In genomic region chr2:171482877-171483276, GRCh38 we compare ENCODE assay signal across 19 cellular contexts. TPM values are rescaled to one million over a fixed set of nuclear protein-coding genes. Genes with fewer than 3 reads are reported as not detected.
DNase-seq lines count a peak whose midpoint lies in the region; ATAC-seq and TF ChIP-seq lines count a peak whose summit lies in the region.
"Had no signal": no experiment of that assay in that cellular context is flagged by ENCODE, and none has a peak within 500 bp of the region (broad histone marks: within the 10 kb centered on the region; RNA-seq: fewer than 3 reads in every experiment).

No MANE protein-coding gene starts in this region.

- no peak overlapping the region for H2AK5ac ChIP-seq in neuronal stem cell (ENCODE audit: low read depth, low read length)

- DNase-seq in GM03348 (ENCODE audit: low spot score) (peak; percentile 39), adipocyte (ENCODE audit: low read depth) (peak; percentile 13), iPS DF 4.7 (ENCODE audit: extremely low read depth, low spot score) (peak; percentile 30), neuronal stem cell (ENCODE audit: low spot score) (peak; percentile 6), tibial nerve (ENCODE audit: low spot score in 2 of 2) (no peak), BE2C (no peak), lower leg skin (ENCODE audit: low spot score in 2 of 2) (no peak)
- DNase-seq: activated T-cell treated with anti-CD3 and anti-CD28 coated beads, Interleukin-2, amount 50 U/mL, for 1 hour; DMS 273 treated with DMSO at 0.1 percent for 48 hours; effector memory CD4-positive, alpha-beta T cell; MG63; NCI-H2029 treated with DMSO at 0.1 percent for 48 hours; NCI-H69; PC-9; stimulated activated CD4-positive, alpha-beta T cell treated with anti-CD3 and anti-CD28 coated beads, Interleukin-15, amount 100 ng/mL, for 24 hours had no signal

- no peak overlapping the region for H2BK12ac ChIP-seq in neuronal stem cell (ENCODE audit: low read length)

- peaks cover 42% of the 10 kb centered on the region for H3K36me3 ChIP-seq in adipocyte (ENCODE audit: control insufficient read depth, insufficient read depth, low read length, severe bottlenecking)
- peaks cover 1 to 68% of the 10 kb centered on the region in 2 donors for H3K36me3 ChIP-seq in neuronal stem cell (replicated peaks in 1 of 2; ENCODE audit: control insufficient read depth in 2 of 2, insufficient read depth in 2 of 2, low read length in 2 of 2)
- H3K36me3 ChIP-seq in tibial nerve: peaks cover 0 to 45% (median 0%) of the 10 kb centered on the region in 3 donors
- H3K36me3 ChIP-seq in BE2C: no peaks in the 10 kb centered on the region

- intact Hi-C loops in lower leg skin (cut with DNase I; ENCODE audit: low total_unique reads): no loop called here

- no peak overlapping the region for H4K91ac ChIP-seq in neuronal stem cell (ENCODE audit: low read depth, low read length, poor library complexity)

- H3K4ac ChIP-seq in neuronal stem cell (ENCODE audit: low read length): no peak overlapping the region

- no peak overlapping the region for H2BK5ac ChIP-seq in neuronal stem cell (ENCODE audit: low read length)

- no peak overlapping the region for H2BK15ac ChIP-seq in neuronal stem cell (ENCODE audit: low read length)

- TF ChIP-seq CTCF in tibial nerve (IDR thresholded peaks at IDR 0.05): no peak
- no peak for TF ChIP-seq CTCF in BE2C (IDR thresholded peaks at IDR 0.05; ENCODE audit: low read depth, low read length)
- TF ChIP-seq CTCF in lower leg skin (IDR thresholded peaks at IDR 0.05): no peak

- no peak overlapping the region for H3K23ac ChIP-seq in neuronal stem cell (ENCODE audit: low read depth, low read length, poor library complexity)

- H3K9ac ChIP-seq in adipocyte (ENCODE audit: low read length) (no peak overlapping the region), neuronal stem cell (ENCODE audit: low read depth, low read length, poor library complexity) (no peak overlapping the region)
- H3K9ac ChIP-seq: BLaER1 had no signal

- H3K4me3 ChIP-seq in adipocyte (ENCODE audit: low read length) (no peak overlapping the region), neuronal stem cell (ENCODE audit: low read length in 2 of 2) (no peak overlapping the region), tibial nerve (no peak overlapping the region), BE2C (ENCODE audit: low read depth, low read length) (no peak overlapping the region), lower leg skin (ENCODE audit: low read depth, poor library complexity, severe bottlenecking) (no peak overlapping the region)
- H3K4me3 ChIP-seq: BLaER1, cardiac muscle cell, gastroesophageal sphincter, MG63, PC-9 had no signal

- no peak overlapping the region for H3K4me2 ChIP-seq in neuronal stem cell (ENCODE audit: insufficient read depth, low read length, poor library complexity, severe bottlenecking)
- H3K4me2 ChIP-seq: BLaER1, PC-9 had no signal

- no peaks in the 10 kb centered on the region for H3K27me3 ChIP-seq in adipocyte (replicated peaks; ENCODE audit: control insufficient read depth, insufficient read depth, low read length)
- H3K27me3 ChIP-seq in neuronal stem cell (ENCODE audit: control insufficient read depth in 3 of 3, insufficient read depth in 3 of 3, low read depth in 1 of 3, low read length in 3 of 3): no peaks in the 10 kb centered on the region
- no peaks in the 10 kb centered on the region for H3K27me3 ChIP-seq in tibial nerve
- no peaks in the 10 kb centered on the region for H3K27me3 ChIP-seq in BE2C
- H3K27me3 ChIP-seq: BLaER1, cardiac muscle cell, gastroesophageal sphincter, MG63 had no signal

- H3K27ac ChIP-seq in neuronal stem cell (replicated peaks; ENCODE audit: low read length): peak overlapping the region; percentile 30
- no peak overlapping the region for H3K27ac ChIP-seq in tibial nerve
- H3K27ac ChIP-seq: BLaER1, cardiac muscle cell, gastroesophageal sphincter, PC-9 had no signal

- no peaks in the 10 kb centered on the region for H3K79me1 ChIP-seq in neuronal stem cell (ENCODE audit: low read depth, low read length)

- no peak overlapping the region for H2BK120ac ChIP-seq in neuronal stem cell (ENCODE audit: low read depth, low read length)

- H3K9me3 ChIP-seq in adipocyte (ENCODE audit: control insufficient read depth, low read length) (no peaks in the 10 kb centered on the region), neuronal stem cell (replicated peaks in 1 of 2; ENCODE audit: control insufficient read depth in 2 of 2, insufficient read depth in 1 of 2, low read depth in 1 of 2, low read length in 2 of 2) (no peaks in the 10 kb centered on the region), tibial nerve (no peaks in the 10 kb centered on the region), BE2C (no peaks in the 10 kb centered on the region)
- H3K9me3 ChIP-seq: BLaER1, gastroesophageal sphincter, MG63 had no signal

- no peak overlapping the region for H3K18ac ChIP-seq in neuronal stem cell (ENCODE audit: low read length)

- no CpG with 5 or more reads among the region's 3 CpGs for WGBS in neuronal stem cell (ENCODE audit: extremely low coverage in 2 of 2, insufficient read length in 2 of 2, insufficient replicate concordance in 1 of 2), 2 donors
- 91 to 92% methylated on average over 3 of the region's 3 CpGs for WGBS in tibial nerve, 2 donors
- 83 to 90% methylated on average over 3 of the region's 3 CpGs for WGBS in lower leg skin, 2 donors

- no peak for ATAC-seq in HG03521 (IDR thresholded peaks at IDR 0.05; ENCODE audit: unreplicated experiment)
- ATAC-seq: gastroesophageal sphincter had no signal

- H3K4me1 ChIP-seq in adipocyte (ENCODE audit: control insufficient read depth, insufficient read depth, low read length): peaks cover 5% of the 10 kb centered on the region
- H3K4me1 ChIP-seq in neuronal stem cell (ENCODE audit: control insufficient read depth in 2 of 2, insufficient read depth in 1 of 2, low read depth in 1 of 2, low read length in 2 of 2): peaks cover 0 to 9% of the 10 kb centered on the region in 2 donors
- H3K4me1 ChIP-seq in tibial nerve: peaks cover 0 to 5% (median 0%) of the 10 kb centered on the region in 4 donors
- no peaks in the 10 kb centered on the region for H3K4me1 ChIP-seq in BE2C
- H3K4me1 ChIP-seq: BLaER1, gastroesophageal sphincter had no signal

- no peak overlapping the region for H2AFZ ChIP-seq in neuronal stem cell (ENCODE audit: low read length)
- H2AFZ ChIP-seq: PC-9 had no signal

- no peak for TF ChIP-seq EP300 in tibial nerve (IDR thresholded peaks at IDR 0.05)

- H4K8ac ChIP-seq in neuronal stem cell (ENCODE audit: low read depth, low read length): no peak overlapping the region

- H3K14ac ChIP-seq in neuronal stem cell (ENCODE audit: low read length): no peak overlapping the region

- TF ChIP-seq POLR2A in tibial nerve (IDR thresholded peaks at IDR 0.05) (no peak), lower leg skin (IDR thresholded peaks at IDR 0.05) (no peak)

RNA-seq across cellular contexts. Expression of gene CYBRD1, which starts 39.4 kb away (rescaled TPM):
- polyA plus RNA-seq in neuronal stem cell (2013, experiment 1 of 2): 6.9 TPM
- 6.5 TPM for polyA plus RNA-seq in neuronal stem cell (2013, experiment 2 of 2)
- total RNA-seq in tibial nerve (100 to 1,000 TPM; 215 to 471 (median 401) TPM), lower leg skin (100 to 1,000 TPM; 158 to 241 (median 194) TPM)
- not detected for polyA plus RNA-seq in BE2C (2012; ENCODE audit: insufficient read depth, insufficient read length, low read depth)

RNA-seq across cellular contexts. Expression of gene DCAF17, which starts 48.9 kb away (rescaled TPM):
- 17.8 TPM for polyA plus RNA-seq in neuronal stem cell (2013, experiment 1 of 2)
- polyA plus RNA-seq in neuronal stem cell (2013, experiment 2 of 2): 18.9 TPM
- total RNA-seq in tibial nerve (10 to 100 TPM; 17.3 to 38.4 (median 23.8) TPM), lower leg skin (10 to 100 TPM; 10.5 to 17.1 (median 14.0) TPM)
- 7.0 TPM for polyA plus RNA-seq in BE2C (2012; ENCODE audit: insufficient read depth, insufficient read length, low read depth)

RNA-seq across cellular contexts. Expression of gene METTL8, which starts 49.1 kb away (rescaled TPM):
- 7.0 TPM for polyA plus RNA-seq in neuronal stem cell (2013, experiment 1 of 2)
- 7.6 TPM for polyA plus RNA-seq in neuronal stem cell (2013, experiment 2 of 2)
- total RNA-seq in tibial nerve: 10 to 100 TPM; 13.5 to 27.9 (median 20.7) TPM
- polyA plus RNA-seq in BE2C (2012; ENCODE audit: insufficient read depth, insufficient read length, low read depth): 1.9 TPM
- total RNA-seq in lower leg skin: 10 to 100 TPM; 22.5 to 34.9 (median 25.9) TPM

Comparison
In these comparisons a context has a peak if more than half of its experiments do, and no peak if none do; other contexts are left out.
1. DNase-seq: peak in GM03348 (single experiment), adipocyte (single experiment), iPS DF 4.7 (single experiment) and neuronal stem cell (single experiment); none in tibial nerve (0 of 2), BE2C (single experiment) and lower leg skin (0 of 2).